23 cellular contexts compared by ENCODE assay signal in the genomic region with DNA sequence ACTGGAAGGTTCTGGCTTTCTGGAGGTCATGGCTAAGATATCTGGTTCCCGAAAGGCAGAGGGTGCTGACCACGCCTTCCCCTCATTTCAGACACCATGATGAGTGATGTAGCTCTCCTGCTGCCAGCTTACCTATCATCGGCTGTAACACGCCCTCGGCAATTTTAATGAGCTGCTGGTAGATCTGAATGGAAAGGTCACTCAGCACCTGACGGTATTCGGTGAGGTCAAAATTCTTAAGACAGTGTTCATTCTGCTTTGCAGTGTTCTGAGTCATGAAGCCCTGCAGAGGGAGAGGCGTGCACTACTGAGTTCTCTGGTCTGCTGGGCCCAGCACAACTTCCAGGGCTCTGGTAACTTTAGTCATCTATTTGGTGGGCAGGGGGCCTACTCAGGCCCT. TPM values are rescaled to one million over a fixed set of nuclear protein-coding genes. Genes with fewer than 3 reads are reported as not detected.
A peak's percentile ranks its signal among the peaks of the same experiment; 100 is the strongest.
DNase-seq lines count a peak whose midpoint lies in the region; ATAC-seq and TF ChIP-seq lines count a peak whose summit lies in the region.
"Had no signal": no experiment of that assay in that cellular context is flagged by ENCODE, and none has a peak within 500 bp of the region (broad histone marks: within the 10 kb centered on the region; RNA-seq: fewer than 3 reads in every experiment).

No MANE protein-coding gene starts in this region.

- H3K27me3 ChIP-seq in mesenchymal stem cell (ENCODE audit: control insufficient read depth in 1 of 2, insufficient read depth in 1 of 2, low read length in 2 of 2): no peaks in the 10 kb centered on the region
- H3K27me3 ChIP-seq: cardiac muscle cell, neural progenitor cell, SJCRH30 had no signal

- no peak overlapping the region for H2BK15ac ChIP-seq in mesenchymal stem cell (ENCODE audit: low read depth, poor library complexity, severe bottlenecking)

- H3K4me3 ChIP-seq in epithelial cell of esophagus (ENCODE audit: low read length): no peak overlapping the region
- no peak overlapping the region for H3K4me3 ChIP-seq in mesenchymal stem cell (ENCODE audit: insufficient read depth in 1 of 2, low read depth in 1 of 2, low read length in 2 of 2)
- H3K4me3 ChIP-seq: cardiac muscle cell, GM23338, neural progenitor cell, SJCRH30 had no signal

- no peak overlapping the region for H3K14ac ChIP-seq in mesenchymal stem cell (ENCODE audit: low read length in 2 of 2)

- peak overlapping the region; percentile 27 for H2AK5ac ChIP-seq in mesenchymal stem cell (ENCODE audit: low read length, severe bottlenecking)

- in situ Hi-C loops in GM13977 (cut with MboI; ENCODE audit: low pct_unique_long_range_greater_than_20kb, low sequenced_read_pairs, unreplicated experiment): no loop called here

- no peak overlapping the region for H3K4me2 ChIP-seq in mesenchymal stem cell (ENCODE audit: low read length, poor library complexity, severe bottlenecking)
- H3K4me2 ChIP-seq: GM23338, neural progenitor cell had no signal

- H3K4ac ChIP-seq in mesenchymal stem cell (ENCODE audit: low read depth in 1 of 2, low read length in 2 of 2): no peak overlapping the region

- H3K36me3 ChIP-seq in mesenchymal stem cell (ENCODE audit: control insufficient read depth in 1 of 2, insufficient read depth in 2 of 2, low read depth in 1 of 2, low read length in 2 of 2): peaks cover 0 to 7% of the 10 kb centered on the region in 2 experiments
- H3K36me3 ChIP-seq: cardiac muscle cell, neural progenitor cell, WERI-Rb-1 had no signal

- no peak overlapping the region for H4K91ac ChIP-seq in mesenchymal stem cell (ENCODE audit: low read length)

- H3K4me1 ChIP-seq in mesenchymal stem cell (ENCODE audit: control insufficient read depth, insufficient read depth, low read depth, low read length): peaks cover 13% of the 10 kb centered on the region
- H3K4me1 ChIP-seq: neural progenitor cell had no signal

- H2BK120ac ChIP-seq in mesenchymal stem cell (ENCODE audit: low read depth, low read length): no peak overlapping the region

- peak; percentile 31 for DNase-seq in AG08396 (ENCODE audit: low spot score)
- DNase-seq in LHCN-M2 (ENCODE audit: low read depth): peak; percentile 78
- DNase-seq in epithelial cell of esophagus (ENCODE audit: low read depth): peak; percentile 99
- no peak for DNase-seq in mesenchymal stem cell
- no peak for DNase-seq in GM13977 (ENCODE audit: low spot score)
- DNase-seq: activated CD4-positive, alpha-beta memory T cell treated with anti-CD3 and anti-CD28 coated beads for 36 hours; activated naive CD4-positive, alpha-beta T cell treated with anti-CD3 and anti-CD28 coated beads, Interleukin-2, amount 50 U/mL, for 16 hours; activated T-cell treated with anti-CD3 and anti-CD28 coated beads, Interleukin-2, amount 50 U/mL, for 4 hours; KG1; NCI-H1092; NCI-H2081; NCI-H524 treated with DMSO at 0.1 percent for 48 hours; SJCRH30; stimulated activated CD4-positive, alpha-beta T cell treated with anti-CD3 and anti-CD28 coated beads, Interleukin-12 subunit alpha, Interleukin-12 subunit beta, amount 100 ng/mL, for 4 hours; T-helper 17 cell; WERI-Rb-1 had no signal

- H3K27ac ChIP-seq in mesenchymal stem cell (ENCODE audit: low read length, poor library complexity, severe bottlenecking): peak overlapping the region; percentile 45
- H3K27ac ChIP-seq: cardiac muscle cell, neural progenitor cell, SJCRH30, WERI-Rb-1 had no signal

- no peak overlapping the region for H2BK5ac ChIP-seq in mesenchymal stem cell (ENCODE audit: low read depth, low read length, poor library complexity, severe bottlenecking)

- no peak overlapping the region for H3K18ac ChIP-seq in mesenchymal stem cell (ENCODE audit: low read depth in 1 of 2, low read length in 2 of 2)

- H2AFZ ChIP-seq in mesenchymal stem cell (ENCODE audit: low read depth, low read length): no peak overlapping the region
- H2AFZ ChIP-seq: GM23338, neural progenitor cell had no signal

- WGBS in mesenchymal stem cell: 79% methylated on average over 8 of the region's 8 CpGs

- no peaks in the 10 kb centered on the region for H3K79me1 ChIP-seq in mesenchymal stem cell (replicated peaks; ENCODE audit: low read length, poor library complexity, severe bottlenecking)

- H3K9me3 ChIP-seq in mesenchymal stem cell (ENCODE audit: control insufficient read depth, low read length): no peaks in the 10 kb centered on the region
- H3K9me3 ChIP-seq: SJCRH30 had no signal

- H3K9ac ChIP-seq in mesenchymal stem cell (ENCODE audit: low read length): no peak overlapping the region
- H3K9ac ChIP-seq: neural progenitor cell had no signal

- no peak for TF ChIP-seq CTCF in epithelial cell of esophagus (IDR thresholded peaks at IDR 0.05; ENCODE audit: insufficient read depth, low read depth, low read length, missing control alignments)
- TF ChIP-seq CTCF in GM13977 (IDR thresholded peaks at IDR 0.05; ENCODE audit: extremely low read depth, insufficient read depth, missing control alignments): no peak

- ATAC-seq in HG03045 (IDR thresholded peaks at IDR 0.05; ENCODE audit: unreplicated experiment): no peak
- ATAC-seq in HG02759 (IDR thresholded peaks at IDR 0.05; ENCODE audit: unreplicated experiment): no peak
- no peak for ATAC-seq in HG03457 (IDR thresholded peaks at IDR 0.05; ENCODE audit: unreplicated experiment)
- ATAC-seq: activated T-cell treated with anti-CD3 and anti-CD28 coated beads, Interleukin-2, amount 50 U/mL, for 4 hours; CD8-positive, alpha-beta T cell; GM23338; T-helper 17 cell had no signal

- no peak overlapping the region for H3K23ac ChIP-seq in mesenchymal stem cell (ENCODE audit: low read length in 2 of 2)

- no peak overlapping the region for H2BK12ac ChIP-seq in mesenchymal stem cell (ENCODE audit: low read length in 2 of 2)

- no peak overlapping the region for H4K8ac ChIP-seq in mesenchymal stem cell (ENCODE audit: low read length)

RNA-seq across cellular contexts. Expression of a gene that starts 25.7 kb away (rescaled TPM):
- total RNA-seq in LHCN-M2 (2014; rRNA removed): 80.1 and 84.1 TPM in 2 replicates
- polyA plus RNA-seq in LHCN-M2 (2012): 87.2 TPM
- 34.3 TPM for polyA plus RNA-seq in mesenchymal stem cell (2013, experiment 1 of 2)
- polyA plus RNA-seq in mesenchymal stem cell (2013, experiment 2 of 2): 35.9 TPM

Comparison
In these comparisons a context has a peak if more than half of its experiments do, and no peak if none do; other contexts are left out.
1. DNase-seq: peak in AG08396 (single experiment), LHCN-M2 (single experiment) and epithelial cell of esophagus (single experiment); none in mesenchymal stem cell (single experiment) and GM13977 (single experiment).